ENCODE assay signal across 11 cellular contexts in genomic region chr19:42048992-42049391, GRCh38. TPM values are rescaled to one million over a fixed set of nuclear protein-coding genes. Genes with fewer than 3 reads are reported as not detected.
A peak's percentile ranks its signal among the peaks of the same experiment; 100 is the strongest.
DNase-seq lines count a peak whose midpoint lies in the region; ATAC-seq and TF ChIP-seq lines count a peak whose summit lies in the region.
"Had no signal": no experiment of that assay in that cellular context is flagged by ENCODE, and none has a peak within 500 bp of the region (broad histone marks: within the 10 kb centered on the region; RNA-seq: fewer than 3 reads in every experiment).

No MANE protein-coding gene starts in this region.

- peaks cover 24% of the 10 kb centered on the region for H3K4me1 Mint-ChIP-seq in activated CD8-positive, alpha-beta memory T cell treated with anti-CD3 and anti-CD28 coated beads, Interleukin-2, amount 10 ng/mL, durations not matched to agents 7 days and 5 days
- peaks cover 4% of the 10 kb centered on the region for H3K4me1 Mint-ChIP-seq in activated naive CD8-positive, alpha-beta T cell treated with anti-CD3 and anti-CD28 coated beads, Interleukin-2, amount 10 ng/mL, durations not matched to agents 7 days and 5 days
- H3K4me1 Mint-ChIP-seq in endothelial cell (ENCODE audit: unreplicated experiment): no peaks in the 10 kb centered on the region
- H3K4me1 Mint-ChIP-seq: WTC11 had no signal

- ATAC-seq in activated CD8-positive, alpha-beta memory T cell treated with anti-CD3 and anti-CD28 coated beads, Interleukin-2, amount 10 ng/mL, durations not matched to agents 7 days and 5 days: no peak
- peak; percentile 44 for ATAC-seq in activated naive CD8-positive, alpha-beta T cell treated with anti-CD3 and anti-CD28 coated beads, Interleukin-2, amount 10 ng/mL, durations not matched to agents 7 days and 5 days (ENCODE audit: low read depth)
- no peak for ATAC-seq in GM18517 (IDR thresholded peaks at IDR 0.05; ENCODE audit: unreplicated experiment)
- ATAC-seq: WTC11 had no signal

- CTCF ChIA-PET in activated CD8-positive, alpha-beta memory T cell treated with anti-CD3 and anti-CD28 coated beads, Interleukin-2, amount 10 ng/mL, durations not matched to agents 7 days and 5 days (lab: Charles Lee): interaction anchor here (0.7 to 4.5 kb wide), 4 partner anchors 14 to 59 kb away, joined by 3 to 16 read pairs (median 4); no protein-coding TSS in a partner anchor

- no peaks in the 10 kb centered on the region for H3K36me3 ChIP-seq in spleen

- H3K27ac ChIP-seq in spleen: peak overlapping the region in 2 of 8 donors; percentile 5 to 12

- WGBS in spleen, 5 donors: 29 to 49% (median 39%) methylated on average over 4 of the region's 4 CpGs

- peak overlapping the region; percentile 8 for H3K27ac Mint-ChIP-seq in activated CD8-positive, alpha-beta memory T cell treated with anti-CD3 and anti-CD28 coated beads, Interleukin-2, amount 10 ng/mL, durations not matched to agents 7 days and 5 days
- peak overlapping the region; percentile 80 for H3K27ac Mint-ChIP-seq in activated naive CD8-positive, alpha-beta T cell treated with anti-CD3 and anti-CD28 coated beads, Interleukin-2, amount 10 ng/mL, durations not matched to agents 7 days and 5 days
- H3K27ac Mint-ChIP-seq in endothelial cell (ENCODE audit: unreplicated experiment): no peak overlapping the region
- H3K27ac Mint-ChIP-seq: WTC11 had no signal

- H3K4me3 Mint-ChIP-seq in activated CD8-positive, alpha-beta memory T cell treated with anti-CD3 and anti-CD28 coated beads, Interleukin-2, amount 10 ng/mL, durations not matched to agents 7 days and 5 days: peak overlapping the region; percentile 20
- H3K4me3 Mint-ChIP-seq in activated naive CD8-positive, alpha-beta T cell treated with anti-CD3 and anti-CD28 coated beads, Interleukin-2, amount 10 ng/mL, durations not matched to agents 7 days and 5 days: peak overlapping the region; percentile 66
- H3K4me3 Mint-ChIP-seq in endothelial cell (ENCODE audit: unreplicated experiment): no peak overlapping the region
- H3K4me3 Mint-ChIP-seq: WTC11 had no signal

- TF ChIP-seq CTCF in NB4 (IDR thresholded peaks at IDR 0.05; ENCODE audit: low read depth, low read length) (no peak), spleen (IDR thresholded peaks at IDR 0.05 in 8 of 11, conservative IDR thresholded peaks at IDR 0.05 in 3 of 11) (no peak), endothelial cell (IDR thresholded peaks at IDR 0.05; ENCODE audit: unreplicated experiment) (no peak)

- POLR2A ChIA-PET in activated naive CD8-positive, alpha-beta T cell treated with anti-CD3 and anti-CD28 coated beads, Interleukin-2, amount 10 ng/mL, durations not matched to agents 7 days and 5 days (lab: Charles Lee): no interaction called here

- no peak for TF ChIP-seq POLR2A in NB4 (IDR thresholded peaks at IDR 0.05; ENCODE audit: extremely low read depth, insufficient read length)
- no peak for TF ChIP-seq POLR2A in spleen (IDR thresholded peaks at IDR 0.05)

- H3K9me3 ChIP-seq in spleen: no peaks in the 10 kb centered on the region

- DNase-seq in activated CD8-positive, alpha-beta memory T cell treated with anti-CD3 and anti-CD28 coated beads, Interleukin-2, amount 10 ng/mL, durations not matched to agents 7 days and 5 days: no peak
- no peak for DNase-seq in activated CD8-positive, alpha-beta memory T cell treated with anti-CD3 and anti-CD28 coated beads, Interleukin-2, amount 50 U/mL, for 4 hours
- DNase-seq in NB4 (ENCODE audit: low read depth) (peak; percentile 43), spleen (no peak), endothelial cell (ENCODE audit: low spot score) (no peak), CD1c-positive myeloid dendritic cell (ENCODE audit: extremely low spot score) (no peak)
- DNase-seq in activated naive CD8-positive, alpha-beta T cell treated with anti-CD3 and anti-CD28 coated beads, Interleukin-2, amount 10 ng/mL, durations not matched to agents 7 days and 5 days: no peak
- DNase-seq: NCI-H1436 treated with DMSO at 0.1 percent for 48 hours had no signal

- no peaks in the 10 kb centered on the region for H3K9me3 Mint-ChIP-seq in activated CD8-positive, alpha-beta memory T cell treated with anti-CD3 and anti-CD28 coated beads, Interleukin-2, amount 10 ng/mL, durations not matched to agents 7 days and 5 days (ENCODE audit: low read depth)
- no peaks in the 10 kb centered on the region for H3K9me3 Mint-ChIP-seq in activated naive CD8-positive, alpha-beta T cell treated with anti-CD3 and anti-CD28 coated beads, Interleukin-2, amount 10 ng/mL, durations not matched to agents 7 days and 5 days
- H3K9me3 Mint-ChIP-seq in endothelial cell (ENCODE audit: unreplicated experiment): no peaks in the 10 kb centered on the region
- H3K9me3 Mint-ChIP-seq: CD4-positive, CD25-positive, alpha-beta regulatory T cell; WTC11 had no signal

- peaks cover 0 to 12% (median 2%) of the 10 kb centered on the region in 6 donors for H3K4me1 ChIP-seq in spleen

- peak overlapping the region; percentile 58 for H3K4me3 ChIP-seq in NB4 (ENCODE audit: low read depth, low read length)
- peak overlapping the region in 5 of 8 donors; percentile 1 to 45 (median 6) for H3K4me3 ChIP-seq in spleen

- intact Hi-C loops in spleen (cut with DNase I; ENCODE audit: low total_unique reads): no loop called here

- H3K27me3 Mint-ChIP-seq in activated CD8-positive, alpha-beta memory T cell treated with anti-CD3 and anti-CD28 coated beads, Interleukin-2, amount 10 ng/mL, durations not matched to agents 7 days and 5 days: peaks cover 5% of the 10 kb centered on the region
- H3K27me3 Mint-ChIP-seq in activated naive CD8-positive, alpha-beta T cell treated with anti-CD3 and anti-CD28 coated beads, Interleukin-2, amount 10 ng/mL, durations not matched to agents 7 days and 5 days: peaks cover 5% of the 10 kb centered on the region
- H3K27me3 Mint-ChIP-seq in endothelial cell (ENCODE audit: unreplicated experiment): no peaks in the 10 kb centered on the region

- no peaks in the 10 kb centered on the region for H3K36me3 Mint-ChIP-seq in activated CD8-positive, alpha-beta memory T cell treated with anti-CD3 and anti-CD28 coated beads, Interleukin-2, amount 10 ng/mL, durations not matched to agents 7 days and 5 days
- no peaks in the 10 kb centered on the region for H3K36me3 Mint-ChIP-seq in activated naive CD8-positive, alpha-beta T cell treated with anti-CD3 and anti-CD28 coated beads, Interleukin-2, amount 10 ng/mL, durations not matched to agents 7 days and 5 days
- H3K36me3 Mint-ChIP-seq in endothelial cell (ENCODE audit: low read depth, unreplicated experiment): peaks cover 3% of the 10 kb centered on the region
- H3K36me3 Mint-ChIP-seq: CD4-positive, CD25-positive, alpha-beta regulatory T cell had no signal

- no peaks in the 10 kb centered on the region for H3K27me3 ChIP-seq in spleen (replicated peaks in 1 of 7)

RNA-seq across cellular contexts. Expression of gene GRIK5, which starts 21.0 kb away (rescaled TPM):
- under 1 TPM; 0.44 to 0.56 TPM for total RNA-seq in activated CD8-positive, alpha-beta memory T cell treated with anti-CD3 and anti-CD28 coated beads, Interleukin-2, amount 10 ng/mL, durations not matched to agents 7 days and 5 days
- total RNA-seq in activated naive CD8-positive, alpha-beta T cell treated with anti-CD3 and anti-CD28 coated beads, Interleukin-2, amount 10 ng/mL, durations not matched to agents 7 days and 5 days: under 1 TPM; 0.44 to 0.79 TPM
- total RNA-seq in spleen (1 to 10 TPM in 6 of 7 donors, under 1 TPM in 1; 0.98 to 4.7 (median 2.2) TPM), endothelial cell (ENCODE audit: unreplicated experiment) (18.4 TPM)
- 1 to 10 TPM in 2 of 3 donors, under 1 TPM in 1; 0.94 to 1.4 (median 1.4) TPM for polyA plus RNA-seq in spleen

RNA-seq across cellular contexts. Expression of gene ZNF574, which starts 27.0 kb away (rescaled TPM):
- 10 to 100 TPM; 14.7 to 18.3 TPM for total RNA-seq in activated CD8-positive, alpha-beta memory T cell treated with anti-CD3 and anti-CD28 coated beads, Interleukin-2, amount 10 ng/mL, durations not matched to agents 7 days and 5 days
- 10 to 100 TPM; 17.6 to 18.9 TPM for total RNA-seq in activated naive CD8-positive, alpha-beta T cell treated with anti-CD3 and anti-CD28 coated beads, Interleukin-2, amount 10 ng/mL, durations not matched to agents 7 days and 5 days
- 10 to 100 TPM; 12.0 to 21.0 (median 17.4) TPM for total RNA-seq in spleen
- 10 to 100 TPM in 1 of 3 donors, 1 to 10 TPM in 2; 4.7 to 10.5 (median 4.9) TPM for polyA plus RNA-seq in spleen
- 19.7 TPM for total RNA-seq in endothelial cell (ENCODE audit: unreplicated experiment)

RNA-seq across cellular contexts. Expression of gene ATP1A3, which starts 55.0 kb away (rescaled TPM):
- total RNA-seq in activated CD8-positive, alpha-beta memory T cell treated with anti-CD3 and anti-CD28 coated beads, Interleukin-2, amount 10 ng/mL, durations not matched to agents 7 days and 5 days: 1 to 10 TPM; 3.4 to 5.6 TPM
- total RNA-seq in activated naive CD8-positive, alpha-beta T cell treated with anti-CD3 and anti-CD28 coated beads, Interleukin-2, amount 10 ng/mL, durations not matched to agents 7 days and 5 days: 1 to 10 TPM; 4.5 to 7.1 TPM
- 1 to 10 TPM in 5 of 7 donors, under 1 TPM in 2; 0.72 to 2.2 (median 1.9) TPM for total RNA-seq in spleen
- polyA plus RNA-seq in spleen: under 1 TPM; 0.39 to 0.83 (median 0.53) TPM
- not detected for total RNA-seq in endothelial cell (ENCODE audit: unreplicated experiment)
